21 cellular contexts compared by ENCODE assay signal in the genomic region with DNA sequence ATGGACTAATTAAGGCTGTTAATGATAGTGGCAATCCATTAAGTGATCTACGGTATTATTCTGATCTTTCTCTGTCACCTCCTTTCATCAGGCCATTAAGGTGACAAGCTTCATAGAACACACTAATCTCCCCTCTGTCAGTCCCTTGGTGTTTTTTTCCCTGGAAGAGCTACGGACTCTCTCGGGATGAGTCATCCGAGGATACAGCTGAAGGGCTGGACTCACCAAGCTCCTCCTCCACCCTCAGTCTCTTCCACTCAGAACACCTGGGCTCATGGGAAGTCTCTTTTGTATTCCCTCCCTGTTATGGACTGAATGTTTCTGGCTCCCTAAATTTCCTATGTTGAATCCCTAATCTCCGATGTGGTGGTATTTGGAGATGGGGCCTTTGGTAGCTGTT.
DNase-seq lines count a peak whose midpoint lies in the region; ATAC-seq and FAIRE-seq lines count a peak whose summit lies in the region.
"Had no signal": no experiment of that assay in that cellular context is flagged by ENCODE, and none has a peak within 500 bp of the region (broad histone marks: within the 10 kb centered on the region; RNA-seq: fewer than 3 reads in every experiment).

No MANE protein-coding gene starts in this region.

- H3K36me3 Mint-ChIP-seq in naive thymus-derived CD4-positive, alpha-beta T cell: no peaks in the 10 kb centered on the region

- no peaks in the 10 kb centered on the region for H3K36me3 ChIP-seq in naive thymus-derived CD4-positive, alpha-beta T cell (ENCODE audit: control insufficient read depth in 2 of 3, insufficient read depth in 3 of 3, low read length in 3 of 3)

- DNase-seq in A172 (ENCODE audit: low spot score): peak; percentile 38
- peak; percentile 7 for DNase-seq in ELR (ENCODE audit: low read depth)
- DNase-seq in RCC 7860 (ENCODE audit: low spot score): peak; percentile 20
- peak; percentile 15 for DNase-seq in glomerular visceral epithelial cell (ENCODE audit: extremely low spot score)
- DNase-seq in Kasumi-1 (lab: John Stamatoyannopoulos, UW): no peak
- DNase-seq in naive thymus-derived CD4-positive, alpha-beta T cell: no peak
- DNase-seq: AML-193, Caco-2, DMS79 treated with DMSO at 0.1 percent for 48 hours, GOT3, HFFc6, MM.1S, NCI-H1105 treated with DMSO at 0.1 percent for 48 hours, NCI-H1930, PC-9 had no signal

- no peak for FAIRE-seq in RCC 7860 (lab: Jason Lieb, UNC)

- H3K4me1 ChIP-seq in naive thymus-derived CD4-positive, alpha-beta T cell (ENCODE audit: control insufficient read depth in 2 of 2, insufficient read depth in 2 of 2, low read length in 2 of 2): no peaks in the 10 kb centered on the region
- H3K4me1 ChIP-seq: Caco-2 had no signal

- no peak overlapping the region for H3K27ac Mint-ChIP-seq in naive thymus-derived CD4-positive, alpha-beta T cell
- H3K27ac Mint-ChIP-seq: HFFc6 had no signal

- H3K27me3 Mint-ChIP-seq in naive thymus-derived CD4-positive, alpha-beta T cell: peaks cover 0 to 4% (median 0%) of the 10 kb centered on the region in 5 donors

- H3K4me3 Mint-ChIP-seq in naive thymus-derived CD4-positive, alpha-beta T cell: no peak overlapping the region
- H3K4me3 Mint-ChIP-seq: HFFc6 had no signal

- H3K9me3 Mint-ChIP-seq in naive thymus-derived CD4-positive, alpha-beta T cell: peaks cover 0 to under 1% (median 0%) of the 10 kb centered on the region in 11 donors
- H3K9me3 Mint-ChIP-seq: HFFc6 had no signal

- no peak overlapping the region for H3K27ac ChIP-seq in naive thymus-derived CD4-positive, alpha-beta T cell (ENCODE audit: low read depth, low read length)
- H3K27ac ChIP-seq: HL-60, KMS-11, PC-9, SK-N-MC had no signal

- H3K4me3 ChIP-seq in naive thymus-derived CD4-positive, alpha-beta T cell (ENCODE audit: low read length): no peak overlapping the region
- H3K4me3 ChIP-seq: PC-9, SK-N-MC had no signal

- no peaks in the 10 kb centered on the region for H3K9me3 ChIP-seq in naive thymus-derived CD4-positive, alpha-beta T cell (ENCODE audit: control insufficient read depth in 2 of 3, low read length in 3 of 3)
- H3K9me3 ChIP-seq: Caco-2 had no signal

- POLR2A ChIA-PET in naive thymus-derived CD4-positive, alpha-beta T cell (lab: Charles Lee): no interaction called here

- no peaks in the 10 kb centered on the region for H3K27me3 ChIP-seq in naive thymus-derived CD4-positive, alpha-beta T cell (ENCODE audit: control insufficient read depth in 2 of 2, insufficient read depth in 2 of 2, low read length in 2 of 2)

- H3K4me1 Mint-ChIP-seq in naive thymus-derived CD4-positive, alpha-beta T cell: peaks cover 0 to 2% (median 0%) of the 10 kb centered on the region in 7 donors

- intact Hi-C loops in naive thymus-derived CD4-positive, alpha-beta T cell (cut with micrococcal nuclease): no loop called here

- ATAC-seq in GM21528 (IDR thresholded peaks at IDR 0.05; ENCODE audit: low FRiP score, unreplicated experiment) (no peak), HG02642 (IDR thresholded peaks at IDR 0.05; ENCODE audit: poor library complexity, unreplicated experiment) (no peak)
- no peak for ATAC-seq in naive thymus-derived CD4-positive, alpha-beta T cell
- ATAC-seq: Right ventricle myocardium inferior had no signal

- CTCF ChIA-PET in naive thymus-derived CD4-positive, alpha-beta T cell (lab: Charles Lee): no interaction called here

Comparison
In these comparisons a context has a peak if more than half of its experiments do, and no peak if none do; other contexts are left out.
1. DNase-seq: peak in A172 (single experiment), ELR (single experiment), RCC 7860 (single experiment) and glomerular visceral epithelial cell (single experiment); none in Kasumi-1 (0 of 2) and naive thymus-derived CD4-positive, alpha-beta T cell (0 of 9).